In genomic region chr1:155003766-155004351, GRCh38 we compare ENCODE assay signal across 9 cellular contexts. TPM values are rescaled to one million over a fixed set of nuclear protein-coding genes. Genes with fewer than 3 reads are reported as not detected.
DNase-seq lines count a peak whose midpoint lies in the region; FAIRE-seq and TF ChIP-seq lines count a peak whose summit lies in the region.
"Had no signal": no experiment of that assay in that cellular context is flagged by ENCODE, and none has a peak within 500 bp of the region (broad histone marks: within the 10 kb centered on the region; RNA-seq: fewer than 3 reads in every experiment).

No MANE protein-coding gene starts in this region.

- H3K9me3 ChIP-seq in OCI-LY1 (ENCODE audit: low read length) (no peaks in the 10 kb centered on the region), kidney (ENCODE audit: control insufficient read depth in 1 of 2, low read length in 2 of 2) (no peaks in the 10 kb centered on the region), small intestine (ENCODE audit: control insufficient read depth, low read depth) (no peaks in the 10 kb centered on the region)

- no peak overlapping the region for H2AFZ ChIP-seq in OCI-LY1 (ENCODE audit: low read length)

- intact Hi-C loops in kidney (cut with DNase I) = no loop called here

- no peaks in the 10 kb centered on the region for H4K20me1 ChIP-seq in OCI-LY1 (ENCODE audit: insufficient read depth, low read length)

- H3K4me3 ChIP-seq in OCI-LY1 (ENCODE audit: low read depth, low read length, poor library complexity, severe bottlenecking) = peak overlapping the region; percentile 90
- H3K4me3 ChIP-seq in cardiac fibroblast (replicated peaks in 1 of 2; ENCODE audit: low read depth in 2 of 2, low read length in 2 of 2) = peak overlapping the region; percentile 85 to 88
- H3K4me3 ChIP-seq in kidney (ENCODE audit: low read length in 2 of 2) = peak overlapping the region; percentile 90 to 99
- H3K4me3 ChIP-seq in small intestine (ENCODE audit: low read depth in 1 of 2, low read length in 2 of 2) = peak overlapping the region; percentile 70 to 77

- no peaks in the 10 kb centered on the region for H3K9me2 ChIP-seq in OCI-LY1 (ENCODE audit: low read depth, low read length)

- TF ChIP-seq CTCF in OCI-LY1 (IDR thresholded peaks at IDR 0.05; ENCODE audit: low read length) (no peak), cardiac fibroblast (IDR thresholded peaks at IDR 0.05; ENCODE audit: low read depth, low read length) (no peak), kidney (IDR thresholded peaks at IDR 0.05; ENCODE audit: borderline replicate concordance, extremely low read depth, insufficient read depth) (no peak)

- H3K4me2 ChIP-seq in OCI-LY1 (ENCODE audit: low read length) = peak overlapping the region; percentile 99

- H3K79me2 ChIP-seq in OCI-LY1 (ENCODE audit: insufficient read depth, low read length) = no peaks in the 10 kb centered on the region

- H3K36me3 ChIP-seq in OCI-LY1 (ENCODE audit: insufficient read depth, low read length) = no peaks in the 10 kb centered on the region
- H3K36me3 ChIP-seq in kidney (ENCODE audit: control insufficient read depth in 1 of 2, insufficient read depth in 2 of 2, low read length in 2 of 2) = no peaks in the 10 kb centered on the region
- no peaks in the 10 kb centered on the region for H3K36me3 ChIP-seq in small intestine (ENCODE audit: control insufficient read depth in 2 of 2, insufficient read depth in 2 of 2, low read length in 2 of 2)

- peaks cover 4% of the 10 kb centered on the region; the same call in 1 of the 2 replicates for H3F3A ChIP-seq in OCI-LY1 (ENCODE audit: insufficient read depth, low read length)

- peak overlapping the region; percentile 69 for H3K27ac ChIP-seq in OCI-LY1 (ENCODE audit: low read depth, low read length, poor library complexity, severe bottlenecking)
- peak overlapping the region; percentile 96 to 97 for H3K27ac ChIP-seq in kidney (ENCODE audit: low read depth in 2 of 2, low read length in 2 of 2)
- H3K27ac ChIP-seq in small intestine (ENCODE audit: low read depth in 1 of 2, low read length in 1 of 2) = peak overlapping the region; percentile 96 to 99

- H3K9ac ChIP-seq in OCI-LY1 (ENCODE audit: low read length) (peak overlapping the region; percentile 93), kidney (ENCODE audit: low read length in 2 of 2) (peak overlapping the region; percentile 84 to 99)

- DNase-seq in NCI-H345 (lab: John Stamatoyannopoulos, UW) = peak; percentile 49
- no peak for DNase-seq in NCI-H345 treated with DMSO at 0.1 percent for 48 hours (lab: John Stamatoyannopoulos, UW; ENCODE audit: unreplicated experiment)
- DNase-seq in cardiac fibroblast (ENCODE audit: low read depth in 2 of 2) = peak; percentile 37 to 51
- peak; percentile 91 for DNase-seq in kidney
- peak; percentile 88 for DNase-seq in small intestine
- DNase-seq in NCI-H2029 treated with DMSO at 0.1 percent for 48 hours (lab: John Stamatoyannopoulos, UW) = no peak
- DNase-seq in NCI-H2227 (lab: John Stamatoyannopoulos, UW; ENCODE audit: unreplicated experiment) = no peak

- H3K4me1 ChIP-seq in OCI-LY1 (ENCODE audit: insufficient read depth, low read length, severe bottlenecking) (peaks cover 47% of the 10 kb centered on the region), kidney (ENCODE audit: control insufficient read depth in 1 of 2, insufficient read depth in 1 of 2, low read depth in 1 of 2, low read length in 2 of 2) (peaks cover 36 to 47% of the 10 kb centered on the region in 2 donors), small intestine (ENCODE audit: control insufficient read depth in 2 of 2, insufficient read depth in 1 of 2, low read depth in 1 of 2, low read length in 1 of 2) (peaks cover 8 to 21% of the 10 kb centered on the region in 2 donors)

- WGBS in small intestine, 3 donors = 1 to 5% (median 1%) methylated on average over 25 to 34 of the region's 34 CpGs

- no peaks in the 10 kb centered on the region for H3K27me3 ChIP-seq in OCI-LY1 (ENCODE audit: insufficient read depth, low read length)
- H3K27me3 ChIP-seq in small intestine (ENCODE audit: control insufficient read depth in 2 of 2, insufficient read depth in 2 of 2, low read length in 2 of 2) = no peaks in the 10 kb centered on the region

- FAIRE-seq in kidney (lab: Jason Lieb, UNC) (no peak), small intestine (lab: Jason Lieb, UNC) (no peak)

RNA-seq across cellular contexts. Expression of gene ZBTB7B, which starts 1.3 kb away (rescaled TPM):
- total RNA-seq in kidney = 68.7 TPM
- polyA plus RNA-seq in kidney (ENCODE audit: insufficient read depth, low read depth, low replicate concordance) (20.1 TPM), small intestine (100 to 1,000 TPM in 2 of 3 donors, 10 to 100 TPM in 1; 93.2 to 222 (median 136) TPM)

RNA-seq across cellular contexts. Expression of gene LENEP, which starts 10.5 kb away (rescaled TPM):
- total RNA-seq in kidney = not detected
- polyA plus RNA-seq in kidney (ENCODE audit: insufficient read depth, low read depth, low replicate concordance) = not detected
- not detected for polyA plus RNA-seq in small intestine
- total RNA-seq: glomerular endothelial cell had no signal

RNA-seq across cellular contexts. Expression of gene FLAD1, which starts 20.7 kb away (rescaled TPM):
- 34.1 TPM for total RNA-seq in kidney
- polyA plus RNA-seq in kidney (ENCODE audit: insufficient read depth, low read depth, low replicate concordance) (37.9 TPM), small intestine (10 to 100 TPM; 33.1 to 51.4 (median 35.7) TPM)

RNA-seq across cellular contexts. Expression of gene CKS1B, which starts 29.4 kb away (rescaled TPM):
- total RNA-seq in kidney = 23.1 TPM
- polyA plus RNA-seq in kidney (ENCODE audit: insufficient read depth, low read depth, low replicate concordance) (43.1 TPM), small intestine (100 to 1,000 TPM in 1 of 3 donors, 10 to 100 TPM in 2; 63.7 to 117 (median 81.3) TPM)

RNA-seq across cellular contexts. Expression of gene DCST2, which starts 29.7 kb away (rescaled TPM):
- total RNA-seq in kidney = 1.4 TPM
- 0.43 TPM for polyA plus RNA-seq in kidney (ENCODE audit: insufficient read depth, low read depth, low replicate concordance)
- 10 to 100 TPM in 2 of 3 donors, 1 to 10 TPM in 1; 1.9 to 27.1 (median 18.6) TPM for polyA plus RNA-seq in small intestine

Comparison
In these comparisons a context has a peak if more than half of its experiments do, and no peak if none do; other contexts are left out.
1. DNase-seq: peak in NCI-H345 (single experiment), cardiac fibroblast (2 of 2), kidney (single experiment) and small intestine (single experiment); none in NCI-H345 treated with DMSO at 0.1 percent for 48 hours (single experiment), NCI-H2029 treated with DMSO at 0.1 percent for 48 hours (single experiment) and NCI-H2227 (single experiment).
2. Peak in every context shown above with its lines, with median percentiles within 50 percentile points of each other: H3K27ac ChIP-seq and H3K4me3 ChIP-seq.